ENCODE assay signal across 9 cellular contexts in genomic region chr7:137933270-137934017, GRCh38.
DNase-seq lines count a peak whose midpoint lies in the region; ATAC-seq, FAIRE-seq and TF ChIP-seq lines count a peak whose summit lies in the region.
"Had no signal": no experiment of that assay in that cellular context is flagged by ENCODE, and none has a peak within 500 bp of the region (broad histone marks: within the 10 kb centered on the region; RNA-seq: fewer than 3 reads in every experiment).

No MANE protein-coding gene starts in this region.

- peaks cover 17 to 47% (median 43%) of the 10 kb centered on the region in 4 donors for H3K4me1 Mint-ChIP-seq in naive thymus-derived CD8-positive, alpha-beta T cell

- H2AFZ ChIP-seq in H1 (ENCODE audit: low read length): no peak overlapping the region

- H4K91ac ChIP-seq in H1 (replicated peaks; ENCODE audit: insufficient read length, low read length): no peak overlapping the region

- 78% methylated on average over 11 of the region's 11 CpGs; no CpG with 5 or more reads in 1 of the 2 experiments for WGBS in H1 (ENCODE audit: extremely low coverage in 1 of 2, insufficient coverage in 1 of 2, insufficient read length in 1 of 2, insufficient replicate concordance in 2 of 2, low coverage in 1 of 2, low lambda C conversion rate in 2 of 2, missing lambda C conversion rate in 1 of 2), 2 experiments

- peaks cover 2 to 10% (median 4%) of the 10 kb centered on the region in 3 donors for H3K36me3 Mint-ChIP-seq in naive thymus-derived CD8-positive, alpha-beta T cell

- H3K4me3 ChIP-seq in H1 (ENCODE audit: extremely low read depth in 1 of 4, insufficient read depth in 2 of 4, low read depth in 3 of 4, low read length in 4 of 4): no peak overlapping the region

- no peak for TF ChIP-seq POLR2A in H1 (IDR thresholded peaks at IDR 0.05; ENCODE audit: control extremely low read depth in 1 of 2, low read depth in 2 of 2, low read length in 2 of 2)

- no peaks in the 10 kb centered on the region for H3K9me3 Mint-ChIP-seq in naive thymus-derived CD8-positive, alpha-beta T cell

- H2AK5ac ChIP-seq in H1 (ENCODE audit: low read depth, low read length): no peak overlapping the region

- CTCF ChIA-PET in H1 (lab: Charles Lee; ENCODE audit: partially characterized antibody): interaction anchor here (0.7 to 2.5 kb wide), 3 partner anchors 15 to 727 kb away, joined by 3 to 12 read pairs (median 4); partner anchors contain the start of gene CREB3L2

- peaks cover 3 to 43% of the 10 kb centered on the region in 2 experiments; a peak in 3 of 4 replicates for H3K79me2 ChIP-seq in H1 (ENCODE audit: control insufficient read depth in 1 of 2, insufficient read depth in 2 of 2, low read length in 2 of 2)

- no peak overlapping the region for H3K56ac ChIP-seq in H1 (replicated peaks; ENCODE audit: insufficient read length, low read depth, low read length)

- H3K23me2 ChIP-seq in H1 (ENCODE audit: low read depth, low read length): no peaks in the 10 kb centered on the region

- H3K27ac ChIP-seq in H1 (ENCODE audit: low read depth, low read length): no peak overlapping the region

- H4K5ac ChIP-seq in H1 (ENCODE audit: insufficient read length, low read depth, low read length): no peak overlapping the region

- no peak overlapping the region for H3K18ac ChIP-seq in H1 (ENCODE audit: extremely low read depth, low read length)

- H3K27me3 ChIP-seq in H1 (replicated peaks in 1 of 4; ENCODE audit: control insufficient read depth in 3 of 4, extremely low read depth in 1 of 4, insufficient read depth in 3 of 4, low read length in 3 of 4): no peaks in the 10 kb centered on the region

- H3K36me3 ChIP-seq in H1 (ENCODE audit: control insufficient read depth in 2 of 4, insufficient read depth in 4 of 4, low read length in 3 of 4): no peaks in the 10 kb centered on the region; a peak in 1 of 8 replicates

- H3K14ac ChIP-seq in H1 (ENCODE audit: insufficient read length): no peak overlapping the region

- H3K4ac ChIP-seq in H1 (replicated peaks; ENCODE audit: insufficient read length, low read depth, low read length): no peak overlapping the region

- H4K8ac ChIP-seq in H1 (ENCODE audit: extremely low read depth, insufficient read depth, low read length): peak overlapping the region; percentile 46

- H3K27me3 Mint-ChIP-seq in naive thymus-derived CD8-positive, alpha-beta T cell: no peaks in the 10 kb centered on the region

- H3K79me1 ChIP-seq in H1 (ENCODE audit: low read depth, low read length): peaks cover 7% of the 10 kb centered on the region; the same call in 1 of the 2 replicates

- FAIRE-seq in H1 (lab: Jason Lieb, UNC): no peak
- FAIRE-seq: G401.6 had no signal

- ATAC-seq in naive thymus-derived CD8-positive, alpha-beta T cell: no peak
- ATAC-seq in HG02973 (IDR thresholded peaks at IDR 0.05; ENCODE audit: unreplicated experiment) (no peak), HG03378 (IDR thresholded peaks at IDR 0.05; ENCODE audit: unreplicated experiment) (no peak)

- H3K4me2 ChIP-seq in H1 (ENCODE audit: insufficient read depth in 1 of 2, low read depth in 2 of 2, low read length in 2 of 2): no peak overlapping the region

- H3K4me3 Mint-ChIP-seq in naive thymus-derived CD8-positive, alpha-beta T cell: peak overlapping the region in 4 of 10 donors; percentile 9 to 33 (median 20)

- POLR2A ChIA-PET in H1 (lab: Charles Lee; ENCODE audit: partially characterized antibody): interaction anchor here (0.6 to 1.1 kb wide), 3 partner anchors 8 to 29 kb away, joined by 3 read pairs; no protein-coding TSS in a partner anchor
- POLR2A ChIA-PET in naive thymus-derived CD8-positive, alpha-beta T cell (lab: Charles Lee): interaction anchor here (0.6 to 2.4 kb wide), 2 partner anchors 68 to 1085 kb away, joined by 3 to 11 read pairs; partner anchors contain the start of gene CREB3L2

- in situ Hi-C loops in GM13976 (cut with MboI; ENCODE audit: low sequenced_read_pairs, unreplicated experiment): no loop called here

- no peak for TF ChIP-seq RAD21 in H1 (IDR thresholded peaks at IDR 0.05 in 1 of 2, conservative IDR thresholded peaks at IDR 0.05 in 1 of 2; ENCODE audit: low read depth in 2 of 2, low read length in 2 of 2)

- no peak overlapping the region for H2BK15ac ChIP-seq in H1 (ENCODE audit: low read length)

- DNase-seq in AG20443 (ENCODE audit: low spot score) (peak; percentile 52), NCI-H446 treated with DMSO at 0.1 percent for 48 hours (lab: John Stamatoyannopoulos, UW) (peak; percentile 89), H1 (ENCODE audit: low read depth in 1 of 2, low spot score in 2 of 2) (no peak), GM13976 (ENCODE audit: low spot score) (no peak), mucosa of gallbladder (ENCODE audit: low spot score) (no peak)
- no peak for DNase-seq in naive thymus-derived CD8-positive, alpha-beta T cell

- no peaks in the 10 kb centered on the region for H4K20me1 ChIP-seq in H1 (replicated peaks in 1 of 2; ENCODE audit: control insufficient read depth in 1 of 2, insufficient read depth in 2 of 2, low read length in 2 of 2)

- TF ChIP-seq CTCF in H1 (IDR thresholded peaks at IDR 0.05; ENCODE audit: control extremely low read depth in 1 of 3, insufficient read depth in 1 of 3, low read depth in 1 of 3, low read length in 3 of 3) (no peak), GM13976 (IDR thresholded peaks at IDR 0.05; ENCODE audit: borderline replicate concordance, control extremely low read depth, extremely low read depth, insufficient read depth, missing control alignments) (no peak)

- H3K9ac ChIP-seq in H1 (replicated peaks in 1 of 4; ENCODE audit: extremely low read depth in 1 of 4, low read depth in 3 of 4, low read length in 3 of 4): no peak overlapping the region

- peaks cover 0 to 22% (median 2%) of the 10 kb centered on the region in 4 experiments; a peak in 3 of 7 replicates for H3K4me1 ChIP-seq in H1 (replicated peaks in 1 of 4; ENCODE audit: control insufficient read depth in 3 of 4, insufficient read depth in 4 of 4, low read length in 3 of 4)

- H2BK5ac ChIP-seq in H1 (ENCODE audit: low read depth, low read length): no peak overlapping the region

- no peak for TF ChIP-seq EP300 in H1 (IDR thresholded peaks at IDR 0.05; ENCODE audit: borderline replicate concordance in 1 of 2, low read depth in 2 of 2, low read length in 2 of 2)

- H3K9me3 ChIP-seq in H1 (ENCODE audit: insufficient read depth in 2 of 2, low read depth in 1 of 2, low read length in 1 of 2): no peaks in the 10 kb centered on the region

- peak overlapping the region in 8 of 10 donors; percentile 14 to 96 (median 57) for H3K27ac Mint-ChIP-seq in naive thymus-derived CD8-positive, alpha-beta T cell

- H3K23ac ChIP-seq in H1 (ENCODE audit: insufficient read length): no peak overlapping the region

- H2BK120ac ChIP-seq in H1 (replicated peaks; ENCODE audit: low read depth, low read length): no peak overlapping the region

- H2BK12ac ChIP-seq in H1 (ENCODE audit: low read depth, low read length): no peak overlapping the region

- no peak overlapping the region for H2BK20ac ChIP-seq in H1 (ENCODE audit: low read length)

TF ChIP-seq in H1, 55 proteins besides CTCF, POLR2A, EP300 and RAD21:
- TF ChIP-seq JUND (IDR thresholded peaks at IDR 0.05; ENCODE audit: low read length) (peak; percentile 71), TEAD4 (IDR thresholded peaks at IDR 0.05; ENCODE audit: low read depth, low read length) (no peak)

Comparison
In these comparisons a context has a peak if more than half of its experiments do, and no peak if none do; other contexts are left out.
1. DNase-seq: peak in AG20443 (single experiment) and NCI-H446 treated with DMSO at 0.1 percent for 48 hours (single experiment); none in H1 (0 of 2), naive thymus-derived CD8-positive, alpha-beta T cell (0 of 10), GM13976 (single experiment) and mucosa of gallbladder (single experiment).